Comparison of ENCODE assay signal across 10 cellular contexts in the genomic region with DNA sequence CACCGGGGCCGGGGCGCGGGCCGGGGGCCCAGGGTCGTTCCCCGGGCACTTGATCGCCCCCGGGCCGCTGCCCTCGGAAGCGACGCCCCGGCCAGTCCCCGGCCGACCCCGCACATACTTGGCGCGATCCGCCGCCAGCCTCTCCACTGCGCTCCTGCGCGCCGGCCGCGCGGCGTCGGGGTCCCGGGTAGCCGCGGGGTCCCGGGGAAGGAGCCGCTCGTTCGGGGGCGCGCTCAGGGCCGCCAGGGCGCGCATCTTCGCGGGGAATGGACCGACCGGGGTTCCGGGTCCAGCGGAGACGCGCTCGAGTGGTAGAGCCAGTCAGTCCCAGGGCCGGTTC. TPM values are rescaled to one million over a fixed set of nuclear protein-coding genes. Genes with fewer than 3 reads are reported as not detected.
A peak's percentile ranks its signal among the peaks of the same experiment; 100 is the strongest.
DNase-seq lines count a peak whose midpoint lies in the region; ATAC-seq, FAIRE-seq and TF ChIP-seq lines count a peak whose summit lies in the region.
"Had no signal": no experiment of that assay in that cellular context is flagged by ENCODE, and none has a peak within 500 bp of the region (broad histone marks: within the 10 kb centered on the region; RNA-seq: fewer than 3 reads in every experiment).

No MANE protein-coding gene starts in this region.

- no peak overlapping the region for H2BK12ac ChIP-seq in mesenchymal stem cell (ENCODE audit: low read length in 2 of 2)

- H2AK5ac ChIP-seq in mesenchymal stem cell (ENCODE audit: low read length, severe bottlenecking), result no peak overlapping the region

- H3K36me3 ChIP-seq in mesenchymal stem cell (ENCODE audit: control insufficient read depth in 1 of 2, insufficient read depth in 2 of 2, low read depth in 1 of 2, low read length in 2 of 2) (no peaks in the 10 kb centered on the region), tibial nerve (no peaks in the 10 kb centered on the region)

- H3K36me3 Mint-ChIP-seq in activated CD4-positive, alpha-beta T cell treated with anti-CD3 and anti-CD28 coated beads for 36 hours (ENCODE audit: low read depth), result no peaks in the 10 kb centered on the region

- POLR2A ChIA-PET in activated CD4-positive, alpha-beta T cell treated with anti-CD3 and anti-CD28 coated beads for 36 hours (lab: Charles Lee), result no interaction called here

- no peak overlapping the region for H2BK15ac ChIP-seq in mesenchymal stem cell (ENCODE audit: low read depth, poor library complexity, severe bottlenecking)

- H3K4ac ChIP-seq in mesenchymal stem cell (ENCODE audit: low read depth in 1 of 2, low read length in 2 of 2), result no peak overlapping the region

- no peak for TF ChIP-seq CTCF in tibial nerve (IDR thresholded peaks at IDR 0.05)

- H3K4me1 Mint-ChIP-seq in activated CD4-positive, alpha-beta T cell treated with anti-CD3 and anti-CD28 coated beads for 36 hours, result peaks cover 14% of the 10 kb centered on the region

- no peaks in the 10 kb centered on the region for H3K79me1 ChIP-seq in mesenchymal stem cell (replicated peaks; ENCODE audit: low read length, poor library complexity, severe bottlenecking)

- no peak overlapping the region for H3K18ac ChIP-seq in mesenchymal stem cell (ENCODE audit: low read depth in 1 of 2, low read length in 2 of 2)

- peaks cover 44% of the 10 kb centered on the region for H3K27me3 Mint-ChIP-seq in activated CD4-positive, alpha-beta T cell treated with anti-CD3 and anti-CD28 coated beads for 36 hours

- no peak overlapping the region for H2BK5ac ChIP-seq in mesenchymal stem cell (ENCODE audit: low read depth, low read length, poor library complexity, severe bottlenecking)

- H3K4me3 Mint-ChIP-seq in activated CD4-positive, alpha-beta T cell treated with anti-CD3 and anti-CD28 coated beads for 36 hours, result peak overlapping the region; percentile 26

- H3K4me1 ChIP-seq in mesenchymal stem cell (ENCODE audit: control insufficient read depth, insufficient read depth, low read depth, low read length), result peaks cover 20% of the 10 kb centered on the region
- H3K4me1 ChIP-seq in tibial nerve, result peaks cover 0 to 21% (median 8%) of the 10 kb centered on the region in 4 donors

- no peak overlapping the region for H3K27ac ChIP-seq in mesenchymal stem cell (ENCODE audit: low read length, poor library complexity, severe bottlenecking)
- peak overlapping the region in 2 of 4 donors; percentile 65 to 76 for H3K27ac ChIP-seq in tibial nerve
- H3K27ac ChIP-seq: SK-N-MC had no signal

- H3K27me3 ChIP-seq in mesenchymal stem cell (ENCODE audit: control insufficient read depth in 1 of 2, insufficient read depth in 1 of 2, low read length in 2 of 2) (peaks cover 37 to 45% of the 10 kb centered on the region in 2 experiments), tibial nerve (peaks cover 0 to 50% of the 10 kb centered on the region in 2 donors)

- no peak for DNase-seq in activated CD4-positive, alpha-beta T cell treated with anti-CD3 and anti-CD28 coated beads for 36 hours
- no peak for DNase-seq in activated CD4-positive, alpha-beta T cell treated with anti-CD3 and anti-CD28 coated beads, Interleukin-2, amount 50 U/mL, for 4 hours
- DNase-seq in ecto neural progenitor cell (ENCODE audit: low spot score) (peak; percentile 61), mesenchymal stem cell (no peak), tibial nerve (ENCODE audit: low spot score in 2 of 2) (no peak), ACHN (no peak), frontal cortex (ENCODE audit: low spot score in 2 of 2) (no peak)
- DNase-seq in activated CD4-positive, alpha-beta T cell treated with anti-CD3 and anti-CD28 coated beads for 4 hours, result no peak
- DNase-seq: cortex of kidney had no signal

- H3K27ac Mint-ChIP-seq in activated CD4-positive, alpha-beta T cell treated with anti-CD3 and anti-CD28 coated beads for 36 hours, result no peak overlapping the region

- H2BK120ac ChIP-seq in mesenchymal stem cell (ENCODE audit: low read depth, low read length), result no peak overlapping the region

- TF ChIP-seq POLR2A in tibial nerve (IDR thresholded peaks at IDR 0.05), result no peak

- H3K9me3 ChIP-seq in mesenchymal stem cell (ENCODE audit: control insufficient read depth, low read length) (peaks cover 1% of the 10 kb centered on the region), tibial nerve (no peaks in the 10 kb centered on the region)

- H4K91ac ChIP-seq in mesenchymal stem cell (ENCODE audit: low read length), result no peak overlapping the region

- peak; percentile 10 for ATAC-seq in activated CD4-positive, alpha-beta T cell treated with anti-CD3 and anti-CD28 coated beads for 36 hours

- H4K8ac ChIP-seq in mesenchymal stem cell (ENCODE audit: low read length), result no peak overlapping the region

- WGBS in mesenchymal stem cell, result 2% methylated on average over 29 of the region's 52 CpGs
- WGBS in tibial nerve, 2 donors, result 0 to 2% methylated on average over 3 to 52 of the region's 52 CpGs

- TF ChIP-seq EP300 in tibial nerve (IDR thresholded peaks at IDR 0.05), result no peak

- peak overlapping the region; percentile 54 for H3K4me2 ChIP-seq in mesenchymal stem cell (ENCODE audit: low read length, poor library complexity, severe bottlenecking)

- peak overlapping the region in 1 of 2 experiments; percentile 51 for H3K4me3 ChIP-seq in mesenchymal stem cell (ENCODE audit: insufficient read depth in 1 of 2, low read depth in 1 of 2, low read length in 2 of 2)
- peak overlapping the region in 3 of 4 donors; percentile 27 to 54 (median 43) for H3K4me3 ChIP-seq in tibial nerve
- H3K4me3 ChIP-seq: SK-N-MC had no signal

- H3K9me3 Mint-ChIP-seq in activated CD4-positive, alpha-beta T cell treated with anti-CD3 and anti-CD28 coated beads for 36 hours (ENCODE audit: low read depth), result no peaks in the 10 kb centered on the region

- H3K9ac ChIP-seq in mesenchymal stem cell (ENCODE audit: low read length), result no peak overlapping the region

- intact Hi-C loops in activated CD4-positive, alpha-beta T cell treated with anti-CD3 and anti-CD28 coated beads for 36 hours (cut with DNase I, micrococcal nuclease), result no loop called here

- no peak for FAIRE-seq in frontal cortex (lab: Jason Lieb, UNC)

- H3K14ac ChIP-seq in mesenchymal stem cell (ENCODE audit: low read length in 2 of 2), result no peak overlapping the region

- CTCF ChIA-PET in activated CD4-positive, alpha-beta T cell treated with anti-CD3 and anti-CD28 coated beads for 36 hours (lab: Charles Lee), result no interaction called here

- H2AFZ ChIP-seq in mesenchymal stem cell (ENCODE audit: low read depth, low read length), result no peak overlapping the region

- in situ Hi-C loops in ACHN (cut with HindIII; ENCODE audit: low pct_ligation_motif_present, low pct_unique_long_range_greater_than_20kb, low sequenced_read_pairs), result no loop called here

- H3K23ac ChIP-seq in mesenchymal stem cell (ENCODE audit: low read length in 2 of 2), result no peak overlapping the region

RNA-seq across cellular contexts. Expression of gene FAM110C, which starts 0.2 kb away (rescaled TPM):
- total RNA-seq in activated CD4-positive, alpha-beta T cell treated with anti-CD3 and anti-CD28 coated beads for 36 hours, result under 1 TPM; 0.51 to 0.96 TPM
- not detected for polyA plus RNA-seq in mesenchymal stem cell (2013, experiment 1 of 2)
- not detected for polyA plus RNA-seq in mesenchymal stem cell (2013, experiment 2 of 2)
- total RNA-seq in tibial nerve (under 1 TPM in 3 of 4 donors, not detected in 1; 0.39 to 0.84 (median 0.66) TPM), frontal cortex (8.6 TPM)
